ENCODE assay signal across 18 cellular contexts in the genomic region with DNA sequence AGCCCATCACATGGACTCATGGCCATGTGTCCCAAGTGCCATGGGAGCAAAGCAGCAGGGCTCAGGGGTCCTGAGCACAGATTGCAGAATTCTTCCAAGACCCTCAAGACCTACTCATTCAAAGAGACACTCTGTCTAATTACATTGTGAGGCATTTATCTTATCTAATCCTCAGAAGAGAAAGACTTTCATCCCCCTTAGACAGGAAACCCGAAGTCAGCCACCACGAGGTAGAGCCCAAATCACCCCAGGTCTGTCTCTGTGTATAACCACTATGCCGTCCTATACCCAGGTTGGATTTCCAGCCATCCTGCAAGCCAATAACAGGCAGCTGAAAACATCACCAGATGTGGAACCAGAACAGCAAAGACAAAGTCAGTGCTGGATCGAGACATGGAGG. TPM values are rescaled to one million over a fixed set of nuclear protein-coding genes. Genes with fewer than 3 reads are reported as not detected.
A peak's percentile ranks its signal among the peaks of the same experiment; 100 is the strongest.
DNase-seq lines count a peak whose midpoint lies in the region; ATAC-seq lines count a peak whose summit lies in the region.
"Had no signal": no experiment of that assay in that cellular context is flagged by ENCODE, and none has a peak within 500 bp of the region (broad histone marks: within the 10 kb centered on the region; RNA-seq: fewer than 3 reads in every experiment).

No MANE protein-coding gene starts in this region.

- POLR2A ChIA-PET in activated naive CD8-positive, alpha-beta T cell treated with anti-CD3 and anti-CD28 coated beads, Interleukin-2, amount 10 ng/mL, durations not matched to agents 7 days and 5 days (lab: Charles Lee): interaction anchor here (1.6 kb wide), 1 partner anchor 9 kb away, joined by 4 read pairs; the partner anchor contains the start of gene BCL11B
- POLR2A ChIA-PET in activated CD8-positive, alpha-beta T cell treated with anti-CD3 and anti-CD28 coated beads, Interleukin-2, amount 10 ng/mL, durations not matched to agents 7 days and 5 days (lab: Charles Lee): no interaction called here

- no peaks in the 10 kb centered on the region for H3K36me3 Mint-ChIP-seq in activated naive CD8-positive, alpha-beta T cell treated with anti-CD3 and anti-CD28 coated beads, Interleukin-2, amount 10 ng/mL, durations not matched to agents 7 days and 5 days
- no peaks in the 10 kb centered on the region for H3K36me3 Mint-ChIP-seq in activated naive CD8-positive, alpha-beta T cell treated with anti-CD3 and anti-CD28 coated beads, Interleukin-2, amount 50 U/mL, for 24 hours (ENCODE audit: low read depth)
- no peaks in the 10 kb centered on the region for H3K36me3 Mint-ChIP-seq in activated CD8-positive, alpha-beta T cell treated with anti-CD3 and anti-CD28 coated beads, Interleukin-2, amount 10 ng/mL, durations not matched to agents 7 days and 5 days (ENCODE audit: low read depth)
- H3K36me3 Mint-ChIP-seq: CD14-positive monocyte had no signal

- DNase-seq in activated naive CD8-positive, alpha-beta T cell treated with anti-CD3 and anti-CD28 coated beads, Interleukin-2, amount 10 ng/mL, durations not matched to agents 7 days and 5 days: no peak
- no peak for DNase-seq in activated naive CD8-positive, alpha-beta T cell treated with anti-CD3 and anti-CD28 coated beads, Interleukin-2, amount 50 U/mL, for 24 hours
- DNase-seq in activated CD8-positive, alpha-beta T cell treated with anti-CD3 and anti-CD28 coated beads, Interleukin-2, amount 10 ng/mL, durations not matched to agents 7 days and 5 days: peak; percentile 43
- DNase-seq in islet precursor cell: peak; percentile 24
- no peak for DNase-seq in medulla oblongata (ENCODE audit: extremely low spot score)
- DNase-seq: ACHN, AML-193, DMS53, H7, MG63, NCI-H1092, NCI-H2081 treated with DMSO at 0.1 percent for 48 hours, NCI-H510A, NCI-H774, PC-9 had no signal

- H3K9me3 Mint-ChIP-seq in activated naive CD8-positive, alpha-beta T cell treated with anti-CD3 and anti-CD28 coated beads, Interleukin-2, amount 10 ng/mL, durations not matched to agents 7 days and 5 days: no peaks in the 10 kb centered on the region
- H3K9me3 Mint-ChIP-seq in activated naive CD8-positive, alpha-beta T cell treated with anti-CD3 and anti-CD28 coated beads, Interleukin-2, amount 50 U/mL, for 24 hours: no peaks in the 10 kb centered on the region
- no peaks in the 10 kb centered on the region for H3K9me3 Mint-ChIP-seq in activated CD8-positive, alpha-beta T cell treated with anti-CD3 and anti-CD28 coated beads, Interleukin-2, amount 10 ng/mL, durations not matched to agents 7 days and 5 days (ENCODE audit: insufficient read depth)
- H3K9me3 Mint-ChIP-seq: CD14-positive monocyte had no signal

- ATAC-seq in activated naive CD8-positive, alpha-beta T cell treated with anti-CD3 and anti-CD28 coated beads, Interleukin-2, amount 10 ng/mL, durations not matched to agents 7 days and 5 days (ENCODE audit: low read depth): peak; percentile 82
- no peak for ATAC-seq in activated naive CD8-positive, alpha-beta T cell treated with anti-CD3 and anti-CD28 coated beads, Interleukin-2, amount 50 U/mL, for 24 hours
- ATAC-seq in activated CD8-positive, alpha-beta T cell treated with anti-CD3 and anti-CD28 coated beads, Interleukin-2, amount 10 ng/mL, durations not matched to agents 7 days and 5 days: peak; percentile 66
- ATAC-seq in HG02981 (IDR thresholded peaks at IDR 0.05; ENCODE audit: unreplicated experiment) (no peak), HG03039 (IDR thresholded peaks at IDR 0.05; ENCODE audit: unreplicated experiment) (no peak)

- no peak overlapping the region for H3K27ac Mint-ChIP-seq in activated naive CD8-positive, alpha-beta T cell treated with anti-CD3 and anti-CD28 coated beads, Interleukin-2, amount 10 ng/mL, durations not matched to agents 7 days and 5 days
- no peak overlapping the region for H3K27ac Mint-ChIP-seq in activated naive CD8-positive, alpha-beta T cell treated with anti-CD3 and anti-CD28 coated beads, Interleukin-2, amount 50 U/mL, for 24 hours
- no peak overlapping the region for H3K27ac Mint-ChIP-seq in activated CD8-positive, alpha-beta T cell treated with anti-CD3 and anti-CD28 coated beads, Interleukin-2, amount 10 ng/mL, durations not matched to agents 7 days and 5 days

- H3K4me3 Mint-ChIP-seq in activated naive CD8-positive, alpha-beta T cell treated with anti-CD3 and anti-CD28 coated beads, Interleukin-2, amount 10 ng/mL, durations not matched to agents 7 days and 5 days: peak overlapping the region; percentile 14
- H3K4me3 Mint-ChIP-seq in activated naive CD8-positive, alpha-beta T cell treated with anti-CD3 and anti-CD28 coated beads, Interleukin-2, amount 50 U/mL, for 24 hours: no peak overlapping the region
- no peak overlapping the region for H3K4me3 Mint-ChIP-seq in activated CD8-positive, alpha-beta T cell treated with anti-CD3 and anti-CD28 coated beads, Interleukin-2, amount 10 ng/mL, durations not matched to agents 7 days and 5 days

- peaks cover 29% of the 10 kb centered on the region for H3K4me1 Mint-ChIP-seq in activated naive CD8-positive, alpha-beta T cell treated with anti-CD3 and anti-CD28 coated beads, Interleukin-2, amount 10 ng/mL, durations not matched to agents 7 days and 5 days
- H3K4me1 Mint-ChIP-seq in activated naive CD8-positive, alpha-beta T cell treated with anti-CD3 and anti-CD28 coated beads, Interleukin-2, amount 50 U/mL, for 24 hours: peaks cover 28% of the 10 kb centered on the region
- peaks cover 34% of the 10 kb centered on the region for H3K4me1 Mint-ChIP-seq in activated CD8-positive, alpha-beta T cell treated with anti-CD3 and anti-CD28 coated beads, Interleukin-2, amount 10 ng/mL, durations not matched to agents 7 days and 5 days (ENCODE audit: low read depth)
- H3K4me1 Mint-ChIP-seq: CD14-positive monocyte had no signal

- peaks cover 21% of the 10 kb centered on the region for H3K27me3 Mint-ChIP-seq in activated naive CD8-positive, alpha-beta T cell treated with anti-CD3 and anti-CD28 coated beads, Interleukin-2, amount 10 ng/mL, durations not matched to agents 7 days and 5 days
- no peaks in the 10 kb centered on the region for H3K27me3 Mint-ChIP-seq in activated naive CD8-positive, alpha-beta T cell treated with anti-CD3 and anti-CD28 coated beads, Interleukin-2, amount 50 U/mL, for 24 hours
- peaks cover 19% of the 10 kb centered on the region for H3K27me3 Mint-ChIP-seq in activated CD8-positive, alpha-beta T cell treated with anti-CD3 and anti-CD28 coated beads, Interleukin-2, amount 10 ng/mL, durations not matched to agents 7 days and 5 days (ENCODE audit: low read depth)

- CTCF ChIA-PET in activated CD8-positive, alpha-beta T cell treated with anti-CD3 and anti-CD28 coated beads, Interleukin-2, amount 10 ng/mL, durations not matched to agents 7 days and 5 days (lab: Charles Lee): interaction anchor here (1.7 kb wide), 1 partner anchor 39 kb away, joined by 5 read pairs; no protein-coding TSS in a partner anchor

RNA-seq across cellular contexts. Expression of gene BCL11B, which starts 8.9 kb away (rescaled TPM):
- 100 to 1,000 TPM in 1 of 2 experiments, 10 to 100 TPM in 1; 99.5 to 104 TPM for total RNA-seq in activated naive CD8-positive, alpha-beta T cell treated with anti-CD3 and anti-CD28 coated beads, Interleukin-2, amount 10 ng/mL, durations not matched to agents 7 days and 5 days
- total RNA-seq in activated CD8-positive, alpha-beta T cell treated with anti-CD3 and anti-CD28 coated beads, Interleukin-2, amount 10 ng/mL, durations not matched to agents 7 days and 5 days: 10 to 100 TPM; 68.6 to 70.6 TPM
- total RNA-seq: PC-9 had no signal

Comparison
In these comparisons a context has a peak if more than half of its experiments do, and no peak if none do; other contexts are left out.
1. ATAC-seq: peak in activated naive CD8-positive, alpha-beta T cell treated with anti-CD3 and anti-CD28 coated beads, Interleukin-2, amount 10 ng/mL, durations not matched to agents 7 days and 5 days (single experiment) and activated CD8-positive, alpha-beta T cell treated with anti-CD3 and anti-CD28 coated beads, Interleukin-2, amount 10 ng/mL, durations not matched to agents 7 days and 5 days (single experiment); none in activated naive CD8-positive, alpha-beta T cell treated with anti-CD3 and anti-CD28 coated beads, Interleukin-2, amount 50 U/mL, for 24 hours (single experiment), HG02981 (single experiment) and HG03039 (single experiment).
2. DNase-seq: peak in activated CD8-positive, alpha-beta T cell treated with anti-CD3 and anti-CD28 coated beads, Interleukin-2, amount 10 ng/mL, durations not matched to agents 7 days and 5 days (single experiment) and islet precursor cell (single experiment); none in activated naive CD8-positive, alpha-beta T cell treated with anti-CD3 and anti-CD28 coated beads, Interleukin-2, amount 10 ng/mL, durations not matched to agents 7 days and 5 days (single experiment), activated naive CD8-positive, alpha-beta T cell treated with anti-CD3 and anti-CD28 coated beads, Interleukin-2, amount 50 U/mL, for 24 hours (single experiment) and medulla oblongata (single experiment).